Comparison of ENCODE assay signal across 8 cellular contexts in genomic region chr20:56974499-56975250, GRCh38.
A peak's percentile ranks its signal among the peaks of the same experiment; 100 is the strongest.
DNase-seq lines count a peak whose midpoint lies in the region; ATAC-seq lines count a peak whose summit lies in the region.

No MANE protein-coding gene starts in this region.

- DNase-seq in stimulated activated CD4-positive, alpha-beta T cell treated with anti-CD3 and anti-CD28 coated beads, Interleukin-1b, Interleukin-23, amount 100 ng/mL, for 48 hours: peak; percentile 23
- DNase-seq in stimulated activated CD4-positive, alpha-beta T cell treated with anti-CD3 and anti-CD28 coated beads, Interleukin-4, amount 100 ng/mL, for 1 hour: no peak
- DNase-seq in NCI-H526 treated with DMSO at 0.1 percent for 48 hours (lab: John Stamatoyannopoulos, UW): peak; percentile 83
- DNase-seq in cerebellar cortex (ENCODE audit: low spot score): peak; percentile 56
- DNase-seq in medulla oblongata (ENCODE audit: extremely low spot score): peak; percentile 52
- DNase-seq in GM19238 (ENCODE audit: insufficient read length, low spot score): no peak
- no peak for DNase-seq in NCI-H1436 treated with DMSO at 0.1 percent for 48 hours (lab: John Stamatoyannopoulos, UW)

- no peak for ATAC-seq in HG03520 (IDR thresholded peaks at IDR 0.05; ENCODE audit: unreplicated experiment)

Comparison
In these comparisons a context has a peak if more than half of its experiments do, and no peak if none do; other contexts are left out.
1. DNase-seq: peak in stimulated activated CD4-positive, alpha-beta T cell treated with anti-CD3 and anti-CD28 coated beads, Interleukin-1b, Interleukin-23, amount 100 ng/mL, for 48 hours (single experiment), NCI-H526 treated with DMSO at 0.1 percent for 48 hours (single experiment), cerebellar cortex (single experiment) and medulla oblongata (single experiment); none in stimulated activated CD4-positive, alpha-beta T cell treated with anti-CD3 and anti-CD28 coated beads, Interleukin-4, amount 100 ng/mL, for 1 hour (single experiment), GM19238 (single experiment) and NCI-H1436 treated with DMSO at 0.1 percent for 48 hours (single experiment).